Comparison of ENCODE assay signal across 22 cellular contexts in the genomic region with DNA sequence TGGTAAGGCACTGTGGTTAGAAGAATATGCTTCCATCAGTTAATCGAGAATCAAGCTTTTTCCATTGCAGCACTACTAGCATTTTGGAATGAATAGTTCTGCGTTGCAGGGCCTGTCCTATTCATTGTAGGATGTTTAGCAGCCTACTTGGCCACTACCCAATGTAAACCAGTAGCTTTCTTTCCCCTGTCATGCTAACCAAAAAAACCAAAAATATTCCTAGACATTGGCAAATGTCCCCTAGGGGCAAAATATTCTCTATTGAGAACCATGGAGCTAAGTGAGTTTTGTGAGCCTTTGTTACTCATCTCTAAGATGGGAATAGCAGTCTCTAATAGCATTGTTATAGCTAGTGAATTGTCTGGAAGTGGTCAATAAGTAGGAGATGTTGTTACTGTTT.
A peak's percentile ranks its signal among the peaks of the same experiment; 100 is the strongest.
DNase-seq lines count a peak whose midpoint lies in the region; TF ChIP-seq lines count a peak whose summit lies in the region.
"Had no signal": no experiment of that assay in that cellular context is flagged by ENCODE, and none has a peak within 500 bp of the region (broad histone marks: within the 10 kb centered on the region; RNA-seq: fewer than 3 reads in every experiment).

No MANE protein-coding gene starts in this region.

- no peak overlapping the region for H2AK5ac ChIP-seq in mesendoderm (ENCODE audit: low read length)

- H3K9ac ChIP-seq in mesendoderm (ENCODE audit: low read length), result no peak overlapping the region
- H3K9ac ChIP-seq: parathyroid adenoma, SK-N-SH had no signal

- no peak overlapping the region for H2BK15ac ChIP-seq in mesendoderm (replicated peaks; ENCODE audit: low read depth)

- no peaks in the 10 kb centered on the region for H3K36me3 ChIP-seq in hepatocyte (replicated peaks; ENCODE audit: insufficient read depth, low read depth)
- no peaks in the 10 kb centered on the region for H3K36me3 ChIP-seq in mesendoderm (ENCODE audit: control insufficient read depth, insufficient read depth, low read length)
- H3K36me3 ChIP-seq: right lobe of liver, transverse colon had no signal

- 100% methylated on average over 2 of the region's 2 CpGs for WGBS in hepatocyte (ENCODE audit: low lambda C conversion rate, missing lambda C conversion rate)
- no CpG with 5 or more reads among the region's 2 CpGs for WGBS in mesendoderm (ENCODE audit: extremely low coverage, insufficient coverage, low lambda C conversion rate)

- H3K79me1 ChIP-seq in mesendoderm (ENCODE audit: low read length), result no peaks in the 10 kb centered on the region

- no peak overlapping the region for H2BK5ac ChIP-seq in mesendoderm (ENCODE audit: low read length)

- no peak overlapping the region for H2BK120ac ChIP-seq in mesendoderm (ENCODE audit: low read depth, low read length)

- DNase-seq in H4 (ENCODE audit: low spot score) (peak; percentile 14), RPMI7951 (ENCODE audit: low read depth) (peak; percentile 76), epithelial cell of esophagus (ENCODE audit: low read depth) (peak; percentile 85), myocyte (ENCODE audit: low read depth) (peak; percentile 41), hepatocyte (ENCODE audit: low spot score) (no peak), mesendoderm (no peak), SKM-1 (lab: John Stamatoyannopoulos, UW; ENCODE audit: unreplicated experiment) (no peak)
- DNase-seq: activated CD4-positive, alpha-beta T cell treated with anti-CD3 and anti-CD28 coated beads, Interleukin-2, amount 50 U/mL, for 1 hour; activated CD8-positive, alpha-beta memory T cell treated with anti-CD3 and anti-CD28 coated beads, Interleukin-2, amount 10 ng/mL, durations not matched to agents 7 days and 5 days; activated naive CD4-positive, alpha-beta T cell treated with anti-CD3 and anti-CD28 coated beads, Interleukin-2, amount 10 ng/mL, durations not matched to agents 7 days and 5 days; CD8-positive, alpha-beta T cell; IMR-90; kidney glomerular epithelial cell; NCI-H1105; NCI-H510A; right lobe of liver; SK-N-SH; stimulated activated naive CD8-positive, alpha-beta T cell treated with anti-CD3 and anti-CD28 coated beads, Interleukin-15, Interleukin-2, amounts not matched to agents 100 U/mL and 50 U/mL, for 24 hours; transverse colon had no signal

- H3K56ac ChIP-seq in mesendoderm (ENCODE audit: low read length), result no peak overlapping the region

- H3K4me1 ChIP-seq in hepatocyte (ENCODE audit: insufficient read depth), result no peaks in the 10 kb centered on the region
- no peaks in the 10 kb centered on the region for H3K4me1 ChIP-seq in mesendoderm (ENCODE audit: control insufficient read depth, low read depth, low read length)
- H3K4me1 ChIP-seq: parathyroid adenoma, right lobe of liver, transverse colon had no signal

- H3K4ac ChIP-seq in mesendoderm (ENCODE audit: low read depth, low read length), result no peak overlapping the region

- H3K18ac ChIP-seq in mesendoderm (ENCODE audit: low read length), result no peak overlapping the region

- no peaks in the 10 kb centered on the region for H4K20me1 ChIP-seq in hepatocyte (ENCODE audit: insufficient read depth, poor library complexity, severe bottlenecking)

- no peak overlapping the region for H3K27ac ChIP-seq in hepatocyte
- H3K27ac ChIP-seq in mesendoderm (ENCODE audit: low read depth, low read length), result no peak overlapping the region
- H3K27ac ChIP-seq: parathyroid adenoma, right lobe of liver, transverse colon had no signal

- TF ChIP-seq CTCF in epithelial cell of esophagus (IDR thresholded peaks at IDR 0.05; ENCODE audit: insufficient read depth, low read depth, low read length, missing control alignments), result no peak
- no peak for TF ChIP-seq CTCF in hepatocyte (IDR thresholded peaks at IDR 0.05; ENCODE audit: poor library complexity)

- no peaks in the 10 kb centered on the region for H3K27me3 ChIP-seq in hepatocyte
- no peaks in the 10 kb centered on the region for H3K27me3 ChIP-seq in mesendoderm (ENCODE audit: insufficient read depth, low read length, poor library complexity)
- H3K27me3 ChIP-seq: right lobe of liver, transverse colon had no signal

- H3K4me2 ChIP-seq in hepatocyte (no peak overlapping the region), mesendoderm (ENCODE audit: low read length) (no peak overlapping the region)
- H3K4me2 ChIP-seq: GM23338, SK-N-SH had no signal

- H3K23ac ChIP-seq in mesendoderm (ENCODE audit: low read length), result no peak overlapping the region

- H3K9me2 ChIP-seq in hepatocyte (replicated peaks; ENCODE audit: insufficient read depth), result no peaks in the 10 kb centered on the region
- H3K9me2 ChIP-seq: SK-N-SH had no signal

- H2AFZ ChIP-seq in hepatocyte, result no peak overlapping the region
- H2AFZ ChIP-seq: GM23338, parathyroid adenoma had no signal

- no peak overlapping the region for H4K8ac ChIP-seq in mesendoderm (ENCODE audit: low read depth, low read length)

- H3K79me2 ChIP-seq in hepatocyte, result no peaks in the 10 kb centered on the region
- H3K79me2 ChIP-seq in mesendoderm (ENCODE audit: control insufficient read depth, insufficient read depth, low read length), result no peaks in the 10 kb centered on the region
- H3K79me2 ChIP-seq: parathyroid adenoma had no signal

- H4K5ac ChIP-seq in mesendoderm (ENCODE audit: low read length), result no peak overlapping the region

- no peak overlapping the region for H3K4me3 ChIP-seq in epithelial cell of esophagus (ENCODE audit: low read length)
- no peak overlapping the region for H3K4me3 ChIP-seq in hepatocyte
- H3K4me3 ChIP-seq in mesendoderm (ENCODE audit: low read length), result no peak overlapping the region
- H3K4me3 ChIP-seq: GM23338, lung, right lobe of liver, transverse colon had no signal

- no peaks in the 10 kb centered on the region for H3K9me3 ChIP-seq in hepatocyte (ENCODE audit: low read depth)
- H3K9me3 ChIP-seq: right lobe of liver, SK-N-SH, transverse colon had no signal

Comparison
In these comparisons a context has a peak if more than half of its experiments do, and no peak if none do; other contexts are left out.
1. DNase-seq: peak in H4 (single experiment), RPMI7951 (single experiment), epithelial cell of esophagus (single experiment) and myocyte (single experiment); none in hepatocyte (single experiment), mesendoderm (single experiment) and SKM-1 (single experiment).